In genomic region chr21:28579986-28580550, GRCh38 we compare ENCODE assay signal across 19 cellular contexts.
"Had no signal": no experiment of that assay in that cellular context is flagged by ENCODE, and none has a peak within 500 bp of the region (broad histone marks: within the 10 kb centered on the region; RNA-seq: fewer than 3 reads in every experiment).

No MANE protein-coding gene starts in this region.

- H3K27ac ChIP-seq: coronary artery, esophagus squamous epithelium, hepatocyte, testis had no signal

- H3K36me3 ChIP-seq: esophagus squamous epithelium had no signal

- H3K9me3 ChIP-seq: esophagus squamous epithelium, testis had no signal

- ATAC-seq: activated CD8-positive, alpha-beta T cell treated with anti-CD3 and anti-CD28 coated beads, Interleukin-2, amount 10 ng/mL, durations not matched to agents 7 days and 5 days; left cardiac atrium; right cardiac atrium had no signal

- H3K4me2 ChIP-seq: hepatocyte had no signal

- H3K79me2 ChIP-seq: hepatocyte had no signal

- H3K4me3 Mint-ChIP-seq: activated CD4-positive, alpha-beta T cell treated with anti-CD3 and anti-CD28 coated beads, Interleukin-2, amount 10 ng/mL, durations not matched to agents 24 days and 14 days; activated CD8-positive, alpha-beta T cell treated with anti-CD3 and anti-CD28 coated beads, Interleukin-2, amount 10 ng/mL, durations not matched to agents 7 days and 5 days; activated naive CD4-positive, alpha-beta T cell treated with anti-CD3 and anti-CD28 coated beads, Interleukin-2, amount 50 U/mL, for 24 hours; naive B cell; stimulated activated naive CD8-positive, alpha-beta T cell treated with anti-CD3 and anti-CD28 coated beads, Interleukin-15, Interleukin-2, amounts not matched to agents 100 ng/mL and 50 ng/mL, for 24 hours had no signal

- H3K27ac Mint-ChIP-seq: activated CD4-positive, alpha-beta T cell treated with anti-CD3 and anti-CD28 coated beads, Interleukin-2, amount 10 ng/mL, durations not matched to agents 24 days and 14 days; activated CD8-positive, alpha-beta T cell treated with anti-CD3 and anti-CD28 coated beads, Interleukin-2, amount 10 ng/mL, durations not matched to agents 7 days and 5 days; activated naive CD4-positive, alpha-beta T cell treated with anti-CD3 and anti-CD28 coated beads, Interleukin-2, amount 50 U/mL, for 24 hours; naive B cell; progenitor cell of endocrine pancreas; stimulated activated naive CD8-positive, alpha-beta T cell treated with anti-CD3 and anti-CD28 coated beads, Interleukin-15, Interleukin-2, amounts not matched to agents 100 ng/mL and 50 ng/mL, for 24 hours had no signal

- H3K4me3 ChIP-seq: coronary artery, esophagus squamous epithelium, hepatocyte, lung, testis had no signal

- H3K4me1 Mint-ChIP-seq: activated CD4-positive, alpha-beta T cell treated with anti-CD3 and anti-CD28 coated beads, Interleukin-2, amount 10 ng/mL, durations not matched to agents 24 days and 14 days; activated naive CD4-positive, alpha-beta T cell treated with anti-CD3 and anti-CD28 coated beads, Interleukin-2, amount 50 U/mL, for 24 hours; naive B cell had no signal

- DNase-seq: activated CD4-positive, alpha-beta T cell treated with anti-CD3 and anti-CD28 coated beads, Interleukin-2, amount 10 ng/mL, durations not matched to agents 24 days and 14 days; activated CD4-positive, CD25-positive, alpha-beta regulatory T cell; activated CD8-positive, alpha-beta memory T cell treated with anti-CD3 and anti-CD28 coated beads, Interleukin-2, amount 50 U/mL, for 4 hours; activated CD8-positive, alpha-beta T cell treated with anti-CD3 and anti-CD28 coated beads, Interleukin-2, amount 10 ng/mL, durations not matched to agents 7 days and 5 days; activated effector memory CD4-positive, alpha-beta T cell treated with anti-CD3 and anti-CD28 coated beads, Interleukin-2, amount 50 U/mL, for 16 hours; activated T-cell treated with anti-CD3 and anti-CD28 coated beads, Interleukin-2, amount 50 U/mL, for 48 hours; amniotic stem cell; esophagus squamous epithelium; left cardiac atrium; naive B cell; right cardiac atrium; small intestine; testis had no signal

- H3K27me3 Mint-ChIP-seq: activated CD4-positive, alpha-beta T cell treated with anti-CD3 and anti-CD28 coated beads, Interleukin-2, amount 10 ng/mL, durations not matched to agents 24 days and 14 days; activated naive CD4-positive, alpha-beta T cell treated with anti-CD3 and anti-CD28 coated beads, Interleukin-2, amount 50 U/mL, for 24 hours; progenitor cell of endocrine pancreas; stimulated activated naive CD8-positive, alpha-beta T cell treated with anti-CD3 and anti-CD28 coated beads, Interleukin-15, Interleukin-2, amounts not matched to agents 100 ng/mL and 50 ng/mL, for 24 hours had no signal

- H3K27me3 ChIP-seq: esophagus squamous epithelium, hepatocyte, testis had no signal

- H3K4me1 ChIP-seq: esophagus squamous epithelium, testis had no signal

- H2AFZ ChIP-seq: hepatocyte had no signal
